Comparison of ENCODE assay signal across 24 cellular contexts in genomic region chr5:43852276-43852675, GRCh38.
"Had no signal": no experiment of that assay in that cellular context is flagged by ENCODE, and none has a peak within 500 bp of the region (broad histone marks: within the 10 kb centered on the region; RNA-seq: fewer than 3 reads in every experiment).

No MANE protein-coding gene starts in this region.

- H3K36me3 ChIP-seq: esophagus squamous epithelium, gastrocnemius medialis, heart right ventricle, left lung, lower lobe of right lung had no signal

- H3K4me3 Mint-ChIP-seq: naive thymus-derived CD4-positive, alpha-beta T cell had no signal

- FAIRE-seq: colon, endothelial cell of umbilical vein, islet of Langerhans, keratinocyte had no signal

- H3K27ac Mint-ChIP-seq: naive thymus-derived CD4-positive, alpha-beta T cell had no signal

- H3K4me3 ChIP-seq: coronary artery, dorsolateral prefrontal cortex, esophagus squamous epithelium, gastrocnemius medialis, heart right ventricle, left lung, lower lobe of right lung had no signal

- H3K27ac ChIP-seq: coronary artery, dorsolateral prefrontal cortex, esophagus squamous epithelium, gastrocnemius medialis, heart right ventricle, left lung, lower lobe of right lung had no signal

- H3K4me1 ChIP-seq: esophagus squamous epithelium, gastrocnemius medialis, left lung, lower lobe of right lung had no signal

- DNase-seq: dermis blood vessel endothelial cell; dorsolateral prefrontal cortex; effector CD4-positive, alpha-beta T cell; effector memory CD4-positive, alpha-beta T cell; esophagus squamous epithelium; foreskin fibroblast; foreskin melanocyte; gastrocnemius medialis; glutamatergic neuron; head of caudate nucleus; heart right ventricle; hippocampal formation; left cardiac atrium; left lung; left ventricle myocardium superior; lower lobe of right lung; mesenchymal stem cell; midbrain; naive thymus-derived CD4-positive, alpha-beta T cell had no signal

- H3K36me3 Mint-ChIP-seq: naive thymus-derived CD4-positive, alpha-beta T cell had no signal

- ATAC-seq: gastrocnemius medialis; heart right ventricle; left cardiac atrium; left lung; left ventricle myocardium superior; lower lobe of right lung; naive thymus-derived CD4-positive, alpha-beta T cell had no signal

- H3K27me3 ChIP-seq: dorsolateral prefrontal cortex, esophagus squamous epithelium, gastrocnemius medialis, heart right ventricle, left lung had no signal

- H3K9me3 ChIP-seq: esophagus squamous epithelium, gastrocnemius medialis, heart right ventricle, left lung, lower lobe of right lung had no signal

- H3K4me1 Mint-ChIP-seq: naive thymus-derived CD4-positive, alpha-beta T cell had no signal
